17 cellular contexts compared by ENCODE assay signal in genomic region chr6:42514746-42515145, GRCh38.
"Had no signal": no experiment of that assay in that cellular context is flagged by ENCODE, and none has a peak within 500 bp of the region (broad histone marks: within the 10 kb centered on the region; RNA-seq: fewer than 3 reads in every experiment).

No MANE protein-coding gene starts in this region.

- H3K27me3 ChIP-seq: gastroesophageal sphincter, pancreas, stomach had no signal

- H3K4me1 ChIP-seq: gastroesophageal sphincter, pancreas, stomach had no signal

- H3K36me3 ChIP-seq: gastroesophageal sphincter, pancreas, stomach, thoracic aorta had no signal

- H3K9me3 Mint-ChIP-seq: effector memory CD8-positive, alpha-beta T cell; neural crest cell had no signal

- H3K27ac Mint-ChIP-seq: activated CD4-positive, alpha-beta memory T cell treated with anti-CD3 and anti-CD28 coated beads, Interleukin-2, amount 10 ng/mL, durations not matched to agents 7 days and 5 days; effector memory CD8-positive, alpha-beta T cell; T-helper 2 cell treated with Interferon-gamma antibody and Interleukin-4, amounts not matched to agents 5 μg/mL and 100 μg/mL, for 36 hours had no signal

- H3K27me3 Mint-ChIP-seq: activated CD4-positive, alpha-beta memory T cell treated with anti-CD3 and anti-CD28 coated beads, Interleukin-2, amount 10 ng/mL, durations not matched to agents 7 days and 5 days; effector memory CD8-positive, alpha-beta T cell had no signal

- H3K9me3 ChIP-seq: pancreas, thoracic aorta had no signal

- ATAC-seq: effector memory CD8-positive, alpha-beta T cell; gastroesophageal sphincter; left ventricle myocardium superior had no signal

- H3K4me3 ChIP-seq: coronary artery, gastroesophageal sphincter, pancreas, stomach, thoracic aorta had no signal

- DNase-seq: activated CD4-positive, alpha-beta memory T cell treated with anti-CD3 and anti-CD28 coated beads, Interleukin-2, amount 10 ng/mL, durations not matched to agents 7 days and 5 days; activated CD4-positive, alpha-beta T cell treated with anti-CD3 and anti-CD28 coated beads for 1 hour; activated CD8-positive, alpha-beta memory T cell treated with anti-CD3 and anti-CD28 coated beads, Interleukin-2, amount 50 U/mL, for 4 hours; activated naive CD4-positive, alpha-beta T cell treated with Interleukin-2 at 50 U/mL for 16 hours; caudate nucleus; effector memory CD8-positive, alpha-beta T cell; kidney; left ventricle myocardium superior; pancreas; stimulated activated CD4-positive, alpha-beta T cell treated with anti-CD3 and anti-CD28 coated beads, Interleukin-2, amount 100 ng/mL, for 48 hours; stomach had no signal

- H3K4me3 Mint-ChIP-seq: activated CD4-positive, alpha-beta memory T cell treated with anti-CD3 and anti-CD28 coated beads, Interleukin-2, amount 10 ng/mL, durations not matched to agents 7 days and 5 days; effector memory CD8-positive, alpha-beta T cell; neural crest cell; T-helper 2 cell treated with Interferon-gamma antibody and Interleukin-4, amounts not matched to agents 5 μg/mL and 100 μg/mL, for 36 hours had no signal

- H3K27ac ChIP-seq: coronary artery, epithelial cell of prostate, gastroesophageal sphincter, pancreas, stomach, thoracic aorta had no signal

- H3K4me1 Mint-ChIP-seq: activated CD4-positive, alpha-beta memory T cell treated with anti-CD3 and anti-CD28 coated beads, Interleukin-2, amount 10 ng/mL, durations not matched to agents 7 days and 5 days had no signal
